ENCODE assay signal across 25 cellular contexts in the genomic region with DNA sequence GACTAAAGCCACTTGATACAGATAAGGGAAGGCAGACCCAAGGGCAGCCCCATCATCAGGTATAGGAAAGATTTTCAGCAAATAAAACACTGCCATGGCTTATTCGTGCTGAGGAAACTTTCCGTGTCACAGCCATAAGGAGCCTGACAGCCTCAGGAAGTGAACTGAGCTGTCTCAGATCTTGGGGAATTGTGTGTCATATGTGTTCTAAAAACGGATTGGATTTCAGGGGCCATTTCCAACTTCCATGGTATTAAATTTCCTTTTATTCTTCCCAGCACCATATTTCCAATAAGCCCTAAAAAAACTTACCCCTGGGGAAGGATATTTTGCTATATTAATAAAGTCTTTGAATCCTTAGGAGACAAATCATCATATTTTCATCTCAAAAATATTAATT.
DNase-seq lines count a peak whose midpoint lies in the region; ATAC-seq, FAIRE-seq and TF ChIP-seq lines count a peak whose summit lies in the region.
"Had no signal": no experiment of that assay in that cellular context is flagged by ENCODE, and none has a peak within 500 bp of the region (broad histone marks: within the 10 kb centered on the region; RNA-seq: fewer than 3 reads in every experiment).

No MANE protein-coding gene starts in this region.

- no peak for TF ChIP-seq RAD21 in HepG2 (CRISPR knock-in tag; IDR thresholded peaks at IDR 0.05)

- H3K27me3 Mint-ChIP-seq in nephron progenitor cell (ENCODE audit: low read depth, poor library complexity), result peaks cover 3% of the 10 kb centered on the region
- H3K27me3 Mint-ChIP-seq in stimulated activated memory B cell treated with anti-CD40 and anti-IgM and Interleukin-4, amounts not matched to agents 10 μg/mL and 1 μg/mL and 100 μg/mL, for 72 hours, result no peaks in the 10 kb centered on the region
- H3K27me3 Mint-ChIP-seq: CD4-positive, alpha-beta T cell had no signal

- peak overlapping the region in 1 of 3 donors; percentile 22 for H3K27ac ChIP-seq in right lobe of liver
- H3K27ac ChIP-seq in HepG2 (ENCODE audit: extremely low read length, insufficient read depth, low read length), result no peak overlapping the region
- H3K27ac ChIP-seq: BLaER1, PC-9, SJSA1 had no signal

- H3K4me3 ChIP-seq in right lobe of liver, result no peak overlapping the region
- H3K4me3 ChIP-seq in HepG2 (replicated peaks in 1 of 3; ENCODE audit: insufficient read depth in 1 of 3, low read depth in 2 of 3, low read length in 3 of 3), result no peak overlapping the region
- H3K4me3 ChIP-seq: BLaER1, MG63, PC-9, SJSA1 had no signal

- H3K4me1 Mint-ChIP-seq in nephron progenitor cell, result peaks cover 24% of the 10 kb centered on the region
- H3K4me1 Mint-ChIP-seq in stimulated activated memory B cell treated with anti-CD40 and anti-IgM and Interleukin-4, amounts not matched to agents 10 μg/mL and 1 μg/mL and 100 μg/mL, for 72 hours, result peaks cover 46% of the 10 kb centered on the region

- H2AFZ ChIP-seq in HepG2 (ENCODE audit: low read length), result no peak overlapping the region
- H2AFZ ChIP-seq: PC-9 had no signal

- H3K4me1 ChIP-seq in right lobe of liver (no peaks in the 10 kb centered on the region), HepG2 (ENCODE audit: insufficient read depth, low read length) (peaks cover 17% of the 10 kb centered on the region)
- H3K4me1 ChIP-seq: BLaER1 had no signal

- H3K79me2 ChIP-seq in HepG2 (ENCODE audit: insufficient read depth, low read length), result peaks cover 6% of the 10 kb centered on the region

- peak overlapping the region; percentile 57 for H3K27ac Mint-ChIP-seq in nephron progenitor cell
- no peak overlapping the region for H3K27ac Mint-ChIP-seq in stimulated activated memory B cell treated with anti-CD40 and anti-IgM and Interleukin-4, amounts not matched to agents 10 μg/mL and 1 μg/mL and 100 μg/mL, for 72 hours
- H3K27ac Mint-ChIP-seq: CD4-positive, alpha-beta T cell had no signal

- peaks cover 37% of the 10 kb centered on the region for H3K9me3 Mint-ChIP-seq in nephron progenitor cell
- no peaks in the 10 kb centered on the region for H3K9me3 Mint-ChIP-seq in stimulated activated memory B cell treated with anti-CD40 and anti-IgM and Interleukin-4, amounts not matched to agents 10 μg/mL and 1 μg/mL and 100 μg/mL, for 72 hours
- H3K9me3 Mint-ChIP-seq: CD4-positive, alpha-beta T cell had no signal

- TF ChIP-seq POLR2A in right lobe of liver (IDR thresholded peaks at IDR 0.05), result no peak
- TF ChIP-seq POLR2A in HepG2 (IDR thresholded peaks at IDR 0.05; ENCODE audit: insufficient read depth in 1 of 2, low read depth in 2 of 2, low read length in 2 of 2), result no peak

- H3K27me3 ChIP-seq in right lobe of liver (peaks cover 0 to 6% of the 10 kb centered on the region in 2 donors), HepG2 (ENCODE audit: control insufficient read depth in 1 of 2, insufficient read depth in 2 of 2, low read length in 2 of 2) (no peaks in the 10 kb centered on the region)
- H3K27me3 ChIP-seq: BLaER1, MG63, SJSA1 had no signal

- no peak overlapping the region for H3K9ac ChIP-seq in HepG2 (ENCODE audit: insufficient read depth, low read depth, low read length)
- H3K9ac ChIP-seq: BLaER1 had no signal

- TF ChIP-seq CTCF in right lobe of liver (IDR thresholded peaks at IDR 0.05) (no peak), HepG2 (CRISPR knock-in tag; IDR thresholded peaks at IDR 0.05) (no peak), nephron progenitor cell (IDR thresholded peaks at IDR 0.05) (no peak)

- intact Hi-C loops in right lobe of liver (cut with DNase I), result no loop called here
- intact Hi-C loops in HepG2 (cut with micrococcal nuclease; ENCODE audit: unreplicated experiment), result no loop called here

- in situ Hi-C loops in HepG2 (cut with HindIII; ENCODE audit: extremely low pct_ligation_motif_present, low pct_unique_long_range_greater_than_20kb), result no loop called here

- no peak overlapping the region for H3K4me3 Mint-ChIP-seq in nephron progenitor cell
- no peak overlapping the region for H3K4me3 Mint-ChIP-seq in stimulated activated memory B cell treated with anti-CD40 and anti-IgM and Interleukin-4, amounts not matched to agents 10 μg/mL and 1 μg/mL and 100 μg/mL, for 72 hours
- H3K4me3 Mint-ChIP-seq: CD4-positive, alpha-beta T cell had no signal

- no peaks in the 10 kb centered on the region for H4K20me1 ChIP-seq in HepG2 (ENCODE audit: insufficient read depth, low read length)
- H4K20me1 ChIP-seq: BLaER1 had no signal

- peaks cover 89% of the 10 kb centered on the region for H3K36me3 Mint-ChIP-seq in nephron progenitor cell (ENCODE audit: low read depth)
- H3K36me3 Mint-ChIP-seq in stimulated activated memory B cell treated with anti-CD40 and anti-IgM and Interleukin-4, amounts not matched to agents 10 μg/mL and 1 μg/mL and 100 μg/mL, for 72 hours, result peaks cover 11% of the 10 kb centered on the region

- no peak for TF ChIP-seq EP300 in HepG2 (IDR thresholded peaks at IDR 0.05; ENCODE audit: low read depth in 2 of 2, low read length in 2 of 2)
- TF ChIP-seq EP300 in HepG2 (CRISPR knock-in tag; IDR thresholded peaks at IDR 0.05; ENCODE audit: borderline replicate concordance), result no peak

- no peak overlapping the region for H3K4me2 ChIP-seq in HepG2 (ENCODE audit: low read depth, low read length)
- H3K4me2 ChIP-seq: BLaER1, PC-9 had no signal

- H3K36me3 ChIP-seq in right lobe of liver, result no peaks in the 10 kb centered on the region
- H3K36me3 ChIP-seq in HepG2 (replicated peaks in 1 of 2; ENCODE audit: control insufficient read depth in 1 of 2, insufficient read depth in 2 of 2, low read length in 2 of 2), result peaks cover 2 to 12% of the 10 kb centered on the region in 2 experiments; a peak in 3 of 5 replicates
- H3K36me3 ChIP-seq: BLaER1, MG63, SJSA1 had no signal

- POLR2A ChIA-PET in HepG2 (lab: Yijun Ruan, JAX), result no interaction called here

- CTCF ChIA-PET in HepG2 (lab: Yijun Ruan, JAX; ENCODE audit: low intra/inter-chr PET ratio, low total read pairs), result no interaction called here

- 74% methylated on average over 3 of the region's 3 CpGs for WGBS in right lobe of liver (ENCODE audit: insufficient coverage, low coverage, low lambda C conversion rate, missing lambda C conversion rate)
- 93% methylated on average over 3 of the region's 3 CpGs for WGBS in HepG2 (ENCODE audit: low lambda C conversion rate)

- DNase-seq in right lobe of liver (no peak), HepG2 (ENCODE audit: low spot score) (no peak), dermis blood vessel endothelial cell (peak; percentile 44), nephron progenitor cell (no peak), NCI-H510A treated with DMSO at 0.1 percent for 48 hours (lab: John Stamatoyannopoulos, UW) (no peak)
- DNase-seq: CD4-positive, alpha-beta T cell; KBM-7; MG63; NCI-H1417; NCI-H1694; NCI-H2029 treated with DMSO at 0.1 percent for 48 hours; NCI-H526; NCI-H82; NK-92 treated with Interleukin-12 subunit alpha and Interleukin-12 subunit beta, amount 100 ng/mL, for 24 hours; PC-9; Right ventricle myocardium superior had no signal

- peak; percentile 11 to 42 (median 31) for ATAC-seq in right lobe of liver
- ATAC-seq in HepG2, result no peak
- no peak for ATAC-seq in HG03460 (IDR thresholded peaks at IDR 0.05; ENCODE audit: unreplicated experiment)
- no peak for ATAC-seq in HG02885 (IDR thresholded peaks at IDR 0.05; ENCODE audit: poor library complexity, unreplicated experiment)
- ATAC-seq in stimulated activated memory B cell treated with anti-CD40 and anti-IgM and Interleukin-4, amounts not matched to agents 10 μg/mL and 1 μg/mL and 100 μg/mL, for 72 hours, result no peak

- H3K9me3 ChIP-seq in right lobe of liver (no peaks in the 10 kb centered on the region), HepG2 (ENCODE audit: low read length) (no peaks in the 10 kb centered on the region)
- H3K9me3 ChIP-seq: BLaER1, MG63, SJSA1 had no signal

- no peak for FAIRE-seq in HepG2 (lab: Jason Lieb, UNC)
- FAIRE-seq: A204.1, D721Med, H54, HTR-8/SVneo had no signal

- BruUV-seq in HepG2 (replicated peaks; lab: Mats Ljungman, UMichigan), result no TSS peak

TF ChIP-seq in HepG2, 621 proteins besides CTCF, POLR2A, EP300 and RAD21:
- no peak for TF ChIP-seq ZNF577 (CRISPR knock-in tag; IDR thresholded peaks at IDR 0.05; ENCODE audit: borderline replicate concordance, low read depth)

Comparison
In these comparisons a context has a peak if more than half of its experiments do, and no peak if none do; other contexts are left out.
1. ATAC-seq: peak in right lobe of liver (4 of 4); none in HepG2 (single experiment), HG03460 (single experiment), HG02885 (single experiment) and stimulated activated memory B cell treated with anti-CD40 and anti-IgM and Interleukin-4, amounts not matched to agents 10 μg/mL and 1 μg/mL and 100 μg/mL, for 72 hours (single experiment).